In the genomic region with DNA sequence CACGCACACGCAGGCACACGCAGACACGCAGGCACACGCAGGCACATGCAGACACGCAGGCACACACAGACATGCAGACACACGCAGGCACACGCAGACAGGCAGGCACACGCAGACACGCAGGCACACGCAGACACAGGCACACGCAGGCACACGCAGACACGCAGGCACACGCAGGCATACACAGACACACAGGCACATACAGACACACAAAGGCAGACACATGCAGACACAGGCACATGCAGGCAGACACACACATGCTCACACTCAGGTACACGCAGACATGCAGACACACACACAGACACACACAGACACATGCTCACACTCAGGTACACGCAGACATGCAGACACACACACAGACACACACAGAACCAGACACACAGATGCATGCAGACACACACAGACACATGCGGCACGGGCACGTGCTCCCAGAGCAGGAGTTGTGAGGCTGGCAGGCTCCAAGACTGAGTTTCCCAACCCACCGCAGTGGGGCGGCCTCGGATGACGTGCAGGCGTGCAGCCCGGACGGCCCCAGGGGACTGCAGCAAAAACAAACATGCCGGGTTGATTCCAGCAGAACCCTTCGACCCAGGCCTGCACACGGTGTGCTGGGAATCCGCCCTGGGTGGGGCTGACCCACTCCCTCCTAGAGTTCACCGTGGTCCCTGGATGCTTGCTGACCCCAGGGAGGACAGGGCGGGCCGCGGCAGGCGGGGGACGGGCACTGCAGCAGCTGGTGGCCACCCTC, we compare ENCODE assay signal across 11 cellular contexts.
DNase-seq lines count a peak whose midpoint lies in the region; ATAC-seq and TF ChIP-seq lines count a peak whose summit lies in the region.
"Had no signal": no experiment of that assay in that cellular context is flagged by ENCODE, and none has a peak within 500 bp of the region (broad histone marks: within the 10 kb centered on the region; RNA-seq: fewer than 3 reads in every experiment).

No MANE protein-coding gene starts in this region.

- 56 to 68% (median 66%) methylated on average over 34 to 37 of the region's 37 CpGs for WGBS in ovary, 3 donors

- TF ChIP-seq POLR2A in ovary (IDR thresholded peaks at IDR 0.05), result no peak

- H3K36me3 ChIP-seq in ovary (no peaks in the 10 kb centered on the region), MM.1S (replicated peaks; ENCODE audit: insufficient read depth, low read length) (no peaks in the 10 kb centered on the region)

- H4K20me1 ChIP-seq in MM.1S (ENCODE audit: insufficient read depth, low read length), result no peaks in the 10 kb centered on the region

- H3K4me3 ChIP-seq in ovary (no peak overlapping the region), MM.1S (ENCODE audit: low read length) (no peak overlapping the region)

- no peaks in the 10 kb centered on the region for H3K27me3 ChIP-seq in ovary
- H3K27me3 ChIP-seq in MM.1S (replicated peaks; ENCODE audit: insufficient read depth, low read length), result no peaks in the 10 kb centered on the region

- no peaks in the 10 kb centered on the region for H3K79me2 ChIP-seq in MM.1S (ENCODE audit: low read length)

- TF ChIP-seq EP300 in ovary (IDR thresholded peaks at IDR 0.05), result peak; percentile 73

- no peaks in the 10 kb centered on the region for H3K9me2 ChIP-seq in MM.1S (replicated peaks; ENCODE audit: insufficient read depth, low read length)

- H3F3A ChIP-seq in MM.1S (ENCODE audit: insufficient read depth, low read length), result no peaks in the 10 kb centered on the region

- DNase-seq in AG08395 (ENCODE audit: low spot score) (peak; percentile 89), NCI-H2107 (lab: John Stamatoyannopoulos, UW) (peak; percentile 9), fibroblast of peridontal ligament (ENCODE audit: extremely low read depth) (peak; percentile 94), ovary (peak; percentile 77 to 91 (median 79)), SHP77 treated with DMSO at 0.1 percent for 48 hours (lab: John Stamatoyannopoulos, UW) (no peak), MM.1S (no peak), SIG-M5 treated with dmso at 0.1 percent for 504 hours (lab: John Stamatoyannopoulos, UW; ENCODE audit: unreplicated experiment) (no peak)
- DNase-seq: activated CD4-positive, alpha-beta T cell treated with anti-CD3 and anti-CD28 coated beads for 4 hours; OCI-M1 had no signal

- H3K9me3 ChIP-seq in ovary, result no peaks in the 10 kb centered on the region
- no peaks in the 10 kb centered on the region for H3K9me3 ChIP-seq in MM.1S (replicated peaks; ENCODE audit: insufficient read depth, low read length)

- TF ChIP-seq CTCF in ovary (IDR thresholded peaks at IDR 0.05) (no peak), MM.1S (IDR thresholded peaks at IDR 0.05; ENCODE audit: low read length) (no peak)

- H3K9ac ChIP-seq in MM.1S (ENCODE audit: low read length), result no peak overlapping the region
- H3K9ac ChIP-seq: KMS-11 had no signal

- H3K27ac ChIP-seq in ovary (peak overlapping the region in 1 of 2 donors; percentile 20), MM.1S (ENCODE audit: low read length) (no peak overlapping the region)
- H3K27ac ChIP-seq: KMS-11 had no signal

- intact Hi-C loops in ovary (cut with DNase I), result loop anchor here in 2 of 4 donors (5.0 kb wide), 3 partner anchors 34 to 84 kb away; no protein-coding TSS in a partner anchor

- no peak overlapping the region for H3K4me2 ChIP-seq in MM.1S (ENCODE audit: low read depth, low read length)
- H3K4me2 ChIP-seq: KMS-11 had no signal

- peaks cover 18% of the 10 kb centered on the region for H3K4me1 ChIP-seq in ovary (ENCODE audit: insufficient read depth)
- H3K4me1 ChIP-seq in MM.1S (ENCODE audit: low read length), result no peaks in the 10 kb centered on the region

- H2AFZ ChIP-seq in MM.1S (ENCODE audit: low read length), result no peak overlapping the region

- no peak for ATAC-seq in HG02840 (IDR thresholded peaks at IDR 0.05; ENCODE audit: low FRiP score, unreplicated experiment)

Comparison
In these comparisons a context has a peak if more than half of its experiments do, and no peak if none do; other contexts are left out.
1. DNase-seq: peak in AG08395 (single experiment), NCI-H2107 (single experiment), fibroblast of peridontal ligament (single experiment) and ovary (5 of 5); none in SHP77 treated with DMSO at 0.1 percent for 48 hours (single experiment), MM.1S (single experiment) and SIG-M5 treated with dmso at 0.1 percent for 504 hours (single experiment).